In the genomic region with DNA sequence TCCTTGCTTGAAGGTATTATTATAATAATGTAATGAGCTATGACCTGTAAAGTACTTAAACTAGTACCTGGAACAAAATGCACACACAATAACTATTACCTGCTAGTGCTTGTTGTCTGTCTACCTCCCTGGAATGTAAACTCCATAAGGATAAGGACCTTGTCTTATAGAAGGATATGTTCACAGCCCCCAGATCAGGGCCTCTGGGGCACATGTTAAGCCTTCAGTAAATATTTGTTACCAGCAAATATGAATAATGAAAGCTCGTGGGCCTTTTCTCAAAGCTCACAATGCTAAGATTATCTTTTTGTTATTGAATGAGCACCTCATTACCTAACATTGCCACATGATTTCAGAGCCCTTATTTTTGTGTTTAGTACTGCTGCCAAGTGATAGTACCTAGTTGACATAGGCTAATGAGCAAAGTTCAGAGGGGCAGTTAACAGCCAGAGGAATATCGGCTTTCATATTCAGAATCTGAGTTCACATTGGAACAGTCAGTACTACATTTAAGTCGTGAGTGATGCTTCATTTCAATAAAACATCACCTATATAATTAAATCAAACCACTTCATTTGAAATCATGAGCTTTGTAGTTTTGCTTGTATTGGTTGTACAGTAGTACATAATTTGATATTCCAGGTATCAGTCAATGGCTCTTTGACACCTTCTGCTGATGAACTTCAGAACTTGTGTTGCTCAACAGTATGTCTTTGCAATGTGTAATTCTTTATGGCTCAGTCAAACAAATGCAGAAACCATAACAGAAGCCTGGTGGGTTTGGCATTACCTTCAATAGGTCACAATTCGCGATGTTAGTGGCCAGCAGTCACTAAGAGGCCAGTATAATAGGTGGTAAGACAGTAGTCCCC, we compare ENCODE assay signal across 1 cellular context.
TF ChIP-seq lines count a peak whose summit lies in the region.

No MANE protein-coding gene starts in this region.

TF ChIP-seq in HepG2, 621 proteins besides CTCF, POLR2A, EP300 and RAD21 (continued from another document and continues in another):
- TF ChIP-seq, protein P1, sequence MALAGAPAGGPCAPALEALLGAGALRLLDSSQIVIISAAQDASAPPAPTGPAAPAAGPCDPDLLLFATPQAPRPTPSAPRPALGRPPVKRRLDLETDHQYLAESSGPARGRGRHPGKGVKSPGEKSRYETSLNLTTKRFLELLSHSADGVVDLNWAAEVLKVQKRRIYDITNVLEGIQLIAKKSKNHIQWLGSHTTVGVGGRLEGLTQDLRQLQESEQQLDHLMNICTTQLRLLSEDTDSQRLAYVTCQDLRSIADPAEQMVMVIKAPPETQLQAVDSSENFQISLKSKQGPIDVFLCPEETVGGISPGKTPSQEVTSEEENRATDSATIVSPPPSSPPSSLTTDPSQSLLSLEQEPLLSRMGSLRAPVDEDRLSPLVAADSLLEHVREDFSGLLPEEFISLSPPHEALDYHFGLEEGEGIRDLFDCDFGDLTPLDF (CRISPR knock-in tag; IDR thresholded peaks at IDR 0.05): no peak; the same call in 1 of the 2 replicates
- no peak for TF ChIP-seq MTF2 (CRISPR knock-in tag; IDR thresholded peaks at IDR 0.05; ENCODE audit: borderline replicate concordance)
- 0 out of 2 replicates have a peak, but pooled peaks have one; percentile 26 for TF ChIP-seq ZNF34 (CRISPR knock-in tag; IDR thresholded peaks at IDR 0.05; ENCODE audit: borderline replicate concordance)
- TF ChIP-seq HOXA9 (CRISPR knock-in tag; IDR thresholded peaks at IDR 0.05; ENCODE audit: borderline replicate concordance): peak; percentile 28; the same call in 1 of the 2 replicates
- no peak for TF ChIP-seq FOXC1 (CRISPR knock-in tag; IDR thresholded peaks at IDR 0.05; ENCODE audit: borderline replicate concordance)
- TF ChIP-seq, protein P2, sequence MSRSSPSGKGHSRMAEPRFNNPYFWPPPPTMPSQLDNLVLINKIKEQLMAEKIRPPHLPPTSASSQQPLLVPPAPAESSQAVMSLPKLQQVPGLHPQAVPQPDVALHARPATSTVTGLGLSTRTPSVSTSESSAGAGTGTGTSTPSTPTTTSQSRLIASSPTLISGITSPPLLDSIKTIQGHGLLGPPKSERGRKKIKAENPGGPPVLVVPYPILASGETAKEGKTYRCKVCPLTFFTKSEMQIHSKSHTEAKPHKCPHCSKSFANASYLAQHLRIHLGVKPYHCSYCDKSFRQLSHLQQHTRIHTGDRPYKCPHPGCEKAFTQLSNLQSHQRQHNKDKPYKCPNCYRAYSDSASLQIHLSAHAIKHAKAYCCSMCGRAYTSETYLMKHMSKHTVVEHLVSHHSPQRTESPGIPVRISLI (CRISPR knock-in tag; IDR thresholded peaks at IDR 0.05; ENCODE audit: borderline replicate concordance): peak; percentile 56; the same call in 1 of the 2 replicates
- TF ChIP-seq FOXP1 (IDR thresholded peaks at IDR 0.05): peak; percentile 73
- TF ChIP-seq FOXP1 (CRISPR knock-in tag; IDR thresholded peaks at IDR 0.05): peak; percentile 99
- TF ChIP-seq, protein P3, sequence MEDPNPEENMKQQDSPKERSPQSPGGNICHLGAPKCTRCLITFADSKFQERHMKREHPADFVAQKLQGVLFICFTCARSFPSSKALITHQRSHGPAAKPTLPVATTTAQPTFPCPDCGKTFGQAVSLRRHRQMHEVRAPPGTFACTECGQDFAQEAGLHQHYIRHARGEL (CRISPR knock-in tag; IDR thresholded peaks at IDR 0.05): no peak
- no peak for TF ChIP-seq ZNF615 (CRISPR knock-in tag; IDR thresholded peaks at IDR 0.05; ENCODE audit: borderline replicate concordance)
- TF ChIP-seq ZNF780A (CRISPR knock-in tag; IDR thresholded peaks at IDR 0.05): no peak
- peak; percentile 31; the same call in 1 of the 2 replicates for TF ChIP-seq ZNF264 (CRISPR knock-in tag; IDR thresholded peaks at IDR 0.05)
- peak; percentile 99 for TF ChIP-seq ASH2L (IDR thresholded peaks at IDR 0.05; ENCODE audit: insufficient read length, low read depth, low read length)
- TF ChIP-seq U2AF1 (optimal IDR thresholded peaks at IDR 0.05; ENCODE audit: low read depth, low read length): no peak
- TF ChIP-seq ZSCAN22 (CRISPR knock-in tag; IDR thresholded peaks at IDR 0.05): no peak
- no peak for TF ChIP-seq ZNF234 (CRISPR knock-in tag; conservative IDR thresholded peaks at IDR 0.05)
- no peak for TF ChIP-seq YY1 (IDR thresholded peaks at IDR 0.05; ENCODE audit: insufficient read depth, insufficient replicate concordance, low read depth, low read length)
- TF ChIP-seq, protein P4, sequence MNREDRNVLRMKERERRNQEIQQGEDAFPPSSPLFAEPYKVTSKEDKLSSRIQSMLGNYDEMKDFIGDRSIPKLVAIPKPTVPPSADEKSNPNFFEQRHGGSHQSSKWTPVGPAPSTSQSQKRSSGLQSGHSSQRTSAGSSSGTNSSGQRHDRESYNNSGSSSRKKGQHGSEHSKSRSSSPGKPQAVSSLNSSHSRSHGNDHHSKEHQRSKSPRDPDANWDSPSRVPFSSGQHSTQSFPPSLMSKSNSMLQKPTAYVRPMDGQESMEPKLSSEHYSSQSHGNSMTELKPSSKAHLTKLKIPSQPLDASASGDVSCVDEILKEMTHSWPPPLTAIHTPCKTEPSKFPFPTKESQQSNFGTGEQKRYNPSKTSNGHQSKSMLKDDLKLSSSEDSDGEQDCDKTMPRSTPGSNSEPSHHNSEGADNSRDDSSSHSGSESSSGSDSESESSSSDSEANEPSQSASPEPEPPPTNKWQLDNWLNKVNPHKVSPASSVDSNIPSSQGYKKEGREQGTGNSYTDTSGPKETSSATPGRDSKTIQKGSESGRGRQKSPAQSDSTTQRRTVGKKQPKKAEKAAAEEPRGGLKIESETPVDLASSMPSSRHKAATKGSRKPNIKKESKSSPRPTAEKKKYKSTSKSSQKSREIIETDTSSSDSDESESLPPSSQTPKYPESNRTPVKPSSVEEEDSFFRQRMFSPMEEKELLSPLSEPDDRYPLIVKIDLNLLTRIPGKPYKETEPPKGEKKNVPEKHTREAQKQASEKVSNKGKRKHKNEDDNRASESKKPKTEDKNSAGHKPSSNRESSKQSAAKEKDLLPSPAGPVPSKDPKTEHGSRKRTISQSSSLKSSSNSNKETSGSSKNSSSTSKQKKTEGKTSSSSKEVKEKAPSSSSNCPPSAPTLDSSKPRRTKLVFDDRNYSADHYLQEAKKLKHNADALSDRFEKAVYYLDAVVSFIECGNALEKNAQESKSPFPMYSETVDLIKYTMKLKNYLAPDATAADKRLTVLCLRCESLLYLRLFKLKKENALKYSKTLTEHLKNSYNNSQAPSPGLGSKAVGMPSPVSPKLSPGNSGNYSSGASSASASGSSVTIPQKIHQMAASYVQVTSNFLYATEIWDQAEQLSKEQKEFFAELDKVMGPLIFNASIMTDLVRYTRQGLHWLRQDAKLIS (CRISPR knock-in tag; IDR thresholded peaks at IDR 0.05): no peak
- TF ChIP-seq, protein P5, sequence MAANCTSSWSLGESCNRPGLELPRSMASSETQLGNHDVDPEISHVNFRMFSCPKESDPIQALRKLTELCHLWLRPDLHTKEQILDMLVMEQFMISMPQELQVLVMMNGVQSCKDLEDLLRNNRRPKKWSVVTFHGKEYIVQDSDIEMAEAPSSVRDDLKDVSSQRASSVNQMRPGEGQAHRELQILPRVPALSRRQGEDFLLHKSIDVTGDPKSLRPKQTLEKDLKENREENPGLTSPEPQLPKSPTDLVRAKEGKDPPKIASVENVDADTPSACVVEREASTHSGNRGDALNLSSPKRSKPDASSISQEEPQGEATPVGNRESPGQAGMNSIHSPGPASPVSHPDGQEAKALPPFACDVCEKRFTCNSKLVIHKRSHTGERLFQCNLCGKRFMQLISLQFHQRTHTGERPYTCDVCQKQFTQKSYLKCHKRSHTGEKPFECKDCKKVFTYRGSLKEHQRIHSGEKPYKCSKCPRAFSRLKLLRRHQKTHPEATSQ (CRISPR knock-in tag; IDR thresholded peaks at IDR 0.05; ENCODE audit: borderline replicate concordance): peak; percentile 95; the same call in 1 of the 2 replicates
- peak; percentile 49; the same call in 1 of the 2 replicates for TF ChIP-seq ZNF335 (CRISPR knock-in tag; IDR thresholded peaks at IDR 0.05)
- TF ChIP-seq YEATS2 (CRISPR knock-in tag; IDR thresholded peaks at IDR 0.05; ENCODE audit: borderline replicate concordance): no peak; the same call in 1 of the 2 replicates
- TF ChIP-seq SKI (IDR thresholded peaks at IDR 0.05; ENCODE audit: partially characterized antibody): peak; percentile 89
- peak; percentile 11; the same call in 1 of the 2 replicates for TF ChIP-seq ZNF652 (CRISPR knock-in tag; IDR thresholded peaks at IDR 0.05; ENCODE audit: borderline replicate concordance, low read depth)
- TF ChIP-seq TSC22D2 (CRISPR knock-in tag; IDR thresholded peaks at IDR 0.05; ENCODE audit: borderline replicate concordance): no peak
- TF ChIP-seq ZNF251 (CRISPR knock-in tag; IDR thresholded peaks at IDR 0.05): no peak
- TF ChIP-seq JUND (CRISPR knock-in tag; IDR thresholded peaks at IDR 0.05): no peak; the same call in 1 of the 2 replicates
- TF ChIP-seq, protein P6, sequence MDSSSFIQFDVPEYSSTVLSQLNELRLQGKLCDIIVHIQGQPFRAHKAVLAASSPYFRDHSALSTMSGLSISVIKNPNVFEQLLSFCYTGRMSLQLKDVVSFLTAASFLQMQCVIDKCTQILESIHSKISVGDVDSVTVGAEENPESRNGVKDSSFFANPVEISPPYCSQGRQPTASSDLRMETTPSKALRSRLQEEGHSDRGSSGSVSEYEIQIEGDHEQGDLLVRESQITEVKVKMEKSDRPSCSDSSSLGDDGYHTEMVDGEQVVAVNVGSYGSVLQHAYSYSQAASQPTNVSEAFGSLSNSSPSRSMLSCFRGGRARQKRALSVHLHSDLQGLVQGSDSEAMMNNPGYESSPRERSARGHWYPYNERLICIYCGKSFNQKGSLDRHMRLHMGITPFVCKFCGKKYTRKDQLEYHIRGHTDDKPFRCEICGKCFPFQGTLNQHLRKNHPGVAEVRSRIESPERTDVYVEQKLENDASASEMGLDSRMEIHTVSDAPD (CRISPR knock-in tag; IDR thresholded peaks at IDR 0.05): peak; percentile 93
- TF ChIP-seq ZNF891 (CRISPR knock-in tag; IDR thresholded peaks at IDR 0.05): no peak
- peak; percentile 100 for TF ChIP-seq ZSCAN21 (CRISPR knock-in tag; IDR thresholded peaks at IDR 0.05; ENCODE audit: borderline replicate concordance)
- no peak for TF ChIP-seq ZBTB38 (CRISPR knock-in tag; IDR thresholded peaks at IDR 0.05)
- peak; percentile 81; the same call in 1 of the 2 replicates for TF ChIP-seq ZFP36L1 (CRISPR knock-in tag; IDR thresholded peaks at IDR 0.05)
- no peak for TF ChIP-seq ZNF136 (CRISPR knock-in tag; IDR thresholded peaks at IDR 0.05; ENCODE audit: low read depth)
- TF ChIP-seq, protein P7, sequence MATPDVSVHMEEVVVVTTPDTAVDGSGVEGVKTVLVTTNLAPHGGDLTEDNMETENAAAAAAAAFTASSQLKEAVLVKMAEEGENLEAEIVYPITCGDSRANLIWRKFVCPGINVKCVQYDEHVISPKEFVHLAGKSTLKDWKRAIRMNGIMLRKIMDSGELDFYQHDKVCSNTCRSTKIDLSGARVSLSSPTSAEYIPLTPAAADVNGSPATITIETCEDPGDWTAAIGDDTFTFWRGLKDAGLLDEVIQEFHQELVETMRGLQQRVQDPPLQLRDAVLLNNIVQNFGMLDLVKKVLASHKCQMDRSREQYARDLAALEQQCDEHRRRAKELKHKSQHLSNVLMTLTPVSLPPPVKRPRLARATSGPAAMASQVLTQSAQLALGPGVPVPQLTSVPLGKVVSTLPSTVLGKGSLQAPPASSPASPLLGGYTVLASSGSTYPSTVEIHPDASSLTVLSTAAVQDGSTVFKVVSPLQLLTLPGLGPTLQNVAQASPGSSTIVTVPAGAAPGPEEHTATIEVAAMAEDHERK (CRISPR knock-in tag; IDR thresholded peaks at IDR 0.05; ENCODE audit: low read depth): no peak
- TF ChIP-seq ARNT (IDR thresholded peaks at IDR 0.05): no peak
- TF ChIP-seq NFKB2 (CRISPR knock-in tag; IDR thresholded peaks at IDR 0.05; ENCODE audit: borderline replicate concordance): no peak
- TF ChIP-seq, protein P8, sequence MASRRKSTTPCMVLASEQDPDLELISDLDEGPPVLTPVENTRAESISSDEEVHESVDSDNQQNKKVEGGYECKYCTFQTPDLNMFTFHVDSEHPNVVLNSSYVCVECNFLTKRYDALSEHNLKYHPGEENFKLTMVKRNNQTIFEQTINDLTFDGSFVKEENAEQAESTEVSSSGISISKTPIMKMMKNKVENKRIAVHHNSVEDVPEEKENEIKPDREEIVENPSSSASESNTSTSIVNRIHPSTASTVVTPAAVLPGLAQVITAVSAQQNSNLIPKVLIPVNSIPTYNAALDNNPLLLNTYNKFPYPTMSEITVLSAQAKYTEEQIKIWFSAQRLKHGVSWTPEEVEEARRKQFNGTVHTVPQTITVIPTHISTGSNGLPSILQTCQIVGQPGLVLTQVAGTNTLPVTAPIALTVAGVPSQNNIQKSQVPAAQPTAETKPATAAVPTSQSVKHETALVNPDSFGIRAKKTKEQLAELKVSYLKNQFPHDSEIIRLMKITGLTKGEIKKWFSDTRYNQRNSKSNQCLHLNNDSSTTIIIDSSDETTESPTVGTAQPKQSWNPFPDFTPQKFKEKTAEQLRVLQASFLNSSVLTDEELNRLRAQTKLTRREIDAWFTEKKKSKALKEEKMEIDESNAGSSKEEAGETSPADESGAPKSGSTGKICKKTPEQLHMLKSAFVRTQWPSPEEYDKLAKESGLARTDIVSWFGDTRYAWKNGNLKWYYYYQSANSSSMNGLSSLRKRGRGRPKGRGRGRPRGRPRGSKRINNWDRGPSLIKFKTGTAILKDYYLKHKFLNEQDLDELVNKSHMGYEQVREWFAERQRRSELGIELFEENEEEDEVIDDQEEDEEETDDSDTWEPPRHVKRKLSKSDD (CRISPR knock-in tag; IDR thresholded peaks at IDR 0.05; ENCODE audit: low read depth): no peak
- no peak for TF ChIP-seq RBAK (CRISPR knock-in tag; IDR thresholded peaks at IDR 0.05)
- TF ChIP-seq, protein P9, sequence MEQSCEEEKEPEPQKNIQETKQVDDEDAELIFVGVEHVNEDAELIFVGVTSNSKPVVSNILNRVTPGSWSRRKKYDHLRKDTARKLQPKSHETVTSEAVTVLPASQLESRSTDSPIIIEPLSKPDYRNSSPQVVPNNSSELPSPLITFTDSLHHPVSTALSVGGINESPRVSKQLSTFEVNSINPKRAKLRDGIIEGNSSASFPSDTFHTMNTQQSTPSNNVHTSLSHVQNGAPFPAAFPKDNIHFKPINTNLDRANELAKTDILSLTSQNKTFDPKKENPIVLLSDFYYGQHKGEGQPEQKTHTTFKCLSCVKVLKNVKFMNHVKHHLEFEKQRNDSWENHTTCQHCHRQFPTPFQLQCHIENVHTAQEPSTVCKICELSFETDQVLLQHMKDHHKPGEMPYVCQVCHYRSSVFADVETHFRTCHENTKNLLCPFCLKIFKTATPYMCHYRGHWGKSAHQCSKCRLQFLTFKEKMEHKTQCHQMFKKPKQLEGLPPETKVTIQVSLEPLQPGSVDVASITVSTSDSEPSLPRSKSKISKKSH (CRISPR knock-in tag; IDR thresholded peaks at IDR 0.05; ENCODE audit: borderline replicate concordance): no peak
- TF ChIP-seq POLR2AphosphoS5 (IDR thresholded peaks at IDR 0.05; ENCODE audit: low read depth, low read length): peak; percentile 21; the same call in 1 of the 2 replicates
- TF ChIP-seq SOX13 (IDR thresholded peaks at IDR 0.05): peak; percentile 96
- peak in 1 of 2 experiments; percentile 99; a peak in 2 of 4 replicates for TF ChIP-seq SOX13 (CRISPR knock-in tag; conservative IDR thresholded peaks at IDR 0.05 in 1 of 2, IDR thresholded peaks at IDR 0.05 in 1 of 2)
